In the genomic region with DNA sequence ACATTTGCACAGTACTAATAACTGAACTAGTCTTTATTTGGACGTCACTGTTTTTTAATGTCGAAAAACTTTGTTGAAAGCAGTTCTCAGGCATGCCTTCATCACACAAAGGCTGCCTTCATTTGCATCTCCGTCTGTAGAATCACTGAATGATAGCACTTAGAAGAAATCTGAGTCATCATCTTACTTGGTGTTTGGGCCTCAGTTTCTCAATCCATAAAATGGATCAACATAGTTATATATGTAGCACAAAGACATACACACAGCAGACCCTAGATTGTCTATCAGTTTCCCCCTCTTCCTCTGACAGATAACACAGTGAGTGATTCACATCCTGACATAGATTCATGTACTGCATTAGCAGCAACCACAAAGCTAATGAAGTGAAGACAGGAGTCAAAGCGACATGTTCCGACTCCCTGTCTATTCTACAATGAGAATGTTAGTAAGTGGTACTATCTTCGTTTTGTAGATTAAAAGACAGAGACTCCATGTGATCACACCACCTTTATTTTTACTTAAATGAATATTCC, we compare ENCODE assay signal across 1 cellular context.
TF ChIP-seq lines count a peak whose summit lies in the region.

No MANE protein-coding gene starts in this region.

TF ChIP-seq in GM12878, 131 proteins besides CTCF, POLR2A, EP300 and RAD21:
- TF ChIP-seq, protein P1, sequence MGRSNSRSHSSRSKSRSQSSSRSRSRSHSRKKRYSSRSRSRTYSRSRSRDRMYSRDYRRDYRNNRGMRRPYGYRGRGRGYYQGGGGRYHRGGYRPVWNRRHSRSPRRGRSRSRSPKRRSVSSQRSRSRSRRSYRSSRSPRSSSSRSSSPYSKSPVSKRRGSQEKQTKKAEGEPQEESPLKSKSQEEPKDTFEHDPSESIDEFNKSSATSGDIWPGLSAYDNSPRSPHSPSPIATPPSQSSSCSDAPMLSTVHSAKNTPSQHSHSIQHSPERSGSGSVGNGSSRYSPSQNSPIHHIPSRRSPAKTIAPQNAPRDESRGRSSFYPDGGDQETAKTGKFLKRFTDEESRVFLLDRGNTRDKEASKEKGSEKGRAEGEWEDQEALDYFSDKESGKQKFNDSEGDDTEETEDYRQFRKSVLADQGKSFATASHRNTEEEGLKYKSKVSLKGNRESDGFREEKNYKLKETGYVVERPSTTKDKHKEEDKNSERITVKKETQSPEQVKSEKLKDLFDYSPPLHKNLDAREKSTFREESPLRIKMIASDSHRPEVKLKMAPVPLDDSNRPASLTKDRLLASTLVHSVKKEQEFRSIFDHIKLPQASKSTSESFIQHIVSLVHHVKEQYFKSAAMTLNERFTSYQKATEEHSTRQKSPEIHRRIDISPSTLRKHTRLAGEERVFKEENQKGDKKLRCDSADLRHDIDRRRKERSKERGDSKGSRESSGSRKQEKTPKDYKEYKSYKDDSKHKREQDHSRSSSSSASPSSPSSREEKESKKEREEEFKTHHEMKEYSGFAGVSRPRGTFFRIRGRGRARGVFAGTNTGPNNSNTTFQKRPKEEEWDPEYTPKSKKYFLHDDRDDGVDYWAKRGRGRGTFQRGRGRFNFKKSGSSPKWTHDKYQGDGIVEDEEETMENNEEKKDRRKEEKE (IDR thresholded peaks at IDR 0.05) = no peak
- TF ChIP-seq HDAC6 (IDR thresholded peaks at IDR 0.05; ENCODE audit: unreplicated experiment) (no peak), EED (IDR thresholded peaks at IDR 0.05; ENCODE audit: low read depth) (no peak), PRDM15 (CRISPR knock-in tag; IDR thresholded peaks at IDR 0.05) (no peak), CHD4 (IDR thresholded peaks at IDR 0.05) (no peak), STAT1 (conservative IDR thresholded peaks at IDR 0.05) (no peak), SUZ12 (IDR thresholded peaks at IDR 0.05; ENCODE audit: unreplicated experiment) (no peak), ETV6 (conservative IDR thresholded peaks at IDR 0.05 in 1 of 2, IDR thresholded peaks at IDR 0.05 in 1 of 2; ENCODE audit: borderline replicate concordance in 1 of 2, low read depth in 1 of 2) (no peak), GABPA (IDR thresholded peaks at IDR 0.05; ENCODE audit: low read depth) (no peak), NFXL1 (IDR thresholded peaks at IDR 0.05; ENCODE audit: borderline replicate concordance) (no peak), KDM1A (IDR thresholded peaks at IDR 0.05; ENCODE audit: borderline replicate concordance) (no peak), NR2F1 (conservative IDR thresholded peaks at IDR 0.05) (no peak), ZNF687 (IDR thresholded peaks at IDR 0.05) (no peak), CREB1 (IDR thresholded peaks at IDR 0.05; ENCODE audit: low read depth) (no peak), HCFC1 (IDR thresholded peaks at IDR 0.05; ENCODE audit: low read length) (no peak), IRF5 (IDR thresholded peaks at IDR 0.05; ENCODE audit: borderline replicate concordance) (no peak)
- TF ChIP-seq, protein P2, sequence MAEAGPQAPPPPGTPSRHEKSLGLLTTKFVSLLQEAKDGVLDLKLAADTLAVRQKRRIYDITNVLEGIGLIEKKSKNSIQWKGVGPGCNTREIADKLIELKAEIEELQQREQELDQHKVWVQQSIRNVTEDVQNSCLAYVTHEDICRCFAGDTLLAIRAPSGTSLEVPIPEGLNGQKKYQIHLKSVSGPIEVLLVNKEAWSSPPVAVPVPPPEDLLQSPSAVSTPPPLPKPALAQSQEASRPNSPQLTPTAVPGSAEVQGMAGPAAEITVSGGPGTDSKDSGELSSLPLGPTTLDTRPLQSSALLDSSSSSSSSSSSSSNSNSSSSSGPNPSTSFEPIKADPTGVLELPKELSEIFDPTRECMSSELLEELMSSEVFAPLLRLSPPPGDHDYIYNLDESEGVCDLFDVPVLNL (IDR thresholded peaks at IDR 0.05; ENCODE audit: low read depth, low read length) = no peak
- TF ChIP-seq, protein P3, sequence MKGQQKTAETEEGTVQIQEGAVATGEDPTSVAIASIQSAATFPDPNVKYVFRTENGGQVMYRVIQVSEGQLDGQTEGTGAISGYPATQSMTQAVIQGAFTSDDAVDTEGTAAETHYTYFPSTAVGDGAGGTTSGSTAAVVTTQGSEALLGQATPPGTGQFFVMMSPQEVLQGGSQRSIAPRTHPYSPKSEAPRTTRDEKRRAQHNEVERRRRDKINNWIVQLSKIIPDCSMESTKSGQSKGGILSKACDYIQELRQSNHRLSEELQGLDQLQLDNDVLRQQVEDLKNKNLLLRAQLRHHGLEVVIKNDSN (IDR thresholded peaks at IDR 0.05; ENCODE audit: borderline replicate concordance, extremely low read length, insufficient read depth, low read depth, low read length) = no peak
